8 cellular contexts compared by ENCODE assay signal in the genomic region with DNA sequence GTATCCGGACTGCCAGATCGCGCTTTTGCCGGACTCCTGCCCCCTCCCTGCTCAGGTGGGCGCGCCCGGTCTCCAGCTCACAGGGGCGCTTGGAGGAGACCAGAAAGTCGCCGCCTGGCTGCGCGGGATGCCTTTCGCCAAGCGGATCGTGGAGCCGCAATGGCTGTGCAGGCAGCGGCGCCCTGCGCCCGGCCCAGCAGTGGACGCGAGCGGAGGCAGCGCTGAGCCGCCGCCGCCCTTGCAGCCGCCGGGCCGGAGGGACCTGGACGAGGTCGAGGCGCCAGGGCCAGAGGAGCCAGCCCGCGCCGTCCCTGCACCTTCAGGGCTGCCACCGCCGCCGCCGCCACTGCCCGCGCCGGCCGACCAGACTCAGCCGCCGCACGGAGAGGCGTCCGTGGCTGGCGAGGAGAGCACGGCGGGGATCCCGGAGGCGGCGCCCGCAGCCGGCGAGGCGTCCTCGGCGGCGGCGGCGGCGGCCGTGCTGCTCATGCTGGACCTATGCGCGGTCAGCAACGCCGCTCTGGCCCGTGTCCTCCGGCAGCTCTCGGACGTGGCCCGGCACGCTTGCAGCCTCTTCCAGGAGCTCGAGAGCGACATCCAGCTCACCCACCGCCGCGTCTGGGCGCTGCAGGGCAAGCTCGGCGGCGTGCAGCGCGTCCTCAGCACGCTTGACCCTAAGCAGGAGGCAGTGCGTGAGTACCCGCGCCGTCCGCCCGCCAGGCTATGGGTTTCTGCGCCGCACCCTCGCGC. TPM values are rescaled to one million over a fixed set of nuclear protein-coding genes. Genes with fewer than 3 reads are reported as not detected.
DNase-seq lines count a peak whose midpoint lies in the region; ATAC-seq, FAIRE-seq and TF ChIP-seq lines count a peak whose summit lies in the region.

No MANE protein-coding gene starts in this region.

- no peaks in the 10 kb centered on the region for H3K36me3 Mint-ChIP-seq in effector memory CD8-positive, alpha-beta T cell (ENCODE audit: insufficient read depth)

- H3K36me3 ChIP-seq in ovary: no peaks in the 10 kb centered on the region

- H3K27ac Mint-ChIP-seq in effector memory CD8-positive, alpha-beta T cell: no peak overlapping the region

- H3K4me3 Mint-ChIP-seq in effector memory CD8-positive, alpha-beta T cell: no peak overlapping the region

- intact Hi-C loops in ovary (cut with DNase I): loop anchor here (2.0 to 10.0 kb wide), 8 partner anchors 131 to 501 kb away; a partner anchor contains a TSS

- H3K27ac ChIP-seq in ovary: peak overlapping the region; percentile 61 to 70

- H3K27me3 Mint-ChIP-seq in effector memory CD8-positive, alpha-beta T cell: peaks cover 11 to 19% of the 10 kb centered on the region in 2 donors

- H3K9me3 ChIP-seq in ovary: no peaks in the 10 kb centered on the region

- no peak for TF ChIP-seq EP300 in ovary (IDR thresholded peaks at IDR 0.05)

- no peaks in the 10 kb centered on the region for H3K27me3 ChIP-seq in ovary

- DNase-seq in D341Med (ENCODE audit: low spot score): peak; percentile 55
- peak; percentile 5 for DNase-seq in NCI-H510A (lab: John Stamatoyannopoulos, UW)
- DNase-seq in fibroblast of peridontal ligament (ENCODE audit: extremely low read depth): peak; percentile 13
- DNase-seq in ovary: peak; percentile 22 to 48 (median 33)
- no peak for DNase-seq in mesenteric fat pad (ENCODE audit: low spot score)
- no peak for DNase-seq in effector memory CD8-positive, alpha-beta T cell
- no peak for DNase-seq in GM12891 (ENCODE audit: insufficient read length, low spot score)

- TF ChIP-seq CTCF in ovary (IDR thresholded peaks at IDR 0.05): no peak

- WGBS in ovary, 3 donors: 23 to 37% (median 28%) methylated on average over 58 to 98 of the region's 98 CpGs

- no peak for FAIRE-seq in GM12891 (lab: Jason Lieb, UNC)

- peak overlapping the region; percentile 58 for H3K4me3 ChIP-seq in ovary

- H3K4me1 ChIP-seq in ovary (ENCODE audit: insufficient read depth): no peaks in the 10 kb centered on the region

- H3K4me1 Mint-ChIP-seq in effector memory CD8-positive, alpha-beta T cell (ENCODE audit: low read depth in 2 of 2): no peaks in the 10 kb centered on the region

- no peak for TF ChIP-seq POLR2A in ovary (IDR thresholded peaks at IDR 0.05)
- TF ChIP-seq POLR2A in GM12891 (IDR thresholded peaks at IDR 0.05; ENCODE audit: low read depth, low read length): no peak

- no peak for ATAC-seq in effector memory CD8-positive, alpha-beta T cell (replicated peaks)
- ATAC-seq in HG03354 (IDR thresholded peaks at IDR 0.05; ENCODE audit: poor library complexity, severe bottlenecking, unreplicated experiment): no peak

- H3K9me3 Mint-ChIP-seq in effector memory CD8-positive, alpha-beta T cell: peaks cover 0 to 2% of the 10 kb centered on the region in 2 donors

TF ChIP-seq in GM12891, 5 proteins besides CTCF, POLR2A, EP300 and RAD21:
- no peak for TF ChIP-seq TAF1 (IDR thresholded peaks at IDR 0.05; ENCODE audit: low read depth, low read length)
- no peak for TF ChIP-seq POU2F2 (IDR thresholded peaks at IDR 0.05; ENCODE audit: low read depth, low read length)
- no peak for TF ChIP-seq POLR2AphosphoS5 (IDR thresholded peaks at IDR 0.05; ENCODE audit: low read depth, low read length)
- no peak for TF ChIP-seq PAX5 (IDR thresholded peaks at IDR 0.05; ENCODE audit: insufficient read depth, low read length, severe bottlenecking)
- TF ChIP-seq SPI1 (IDR thresholded peaks at IDR 0.05; ENCODE audit: low read depth, low read length): no peak

RNA-seq across cellular contexts. Expression of a gene that starts 0.8 kb away (rescaled TPM):
- total RNA-seq in ovary (1 to 10 TPM; 3.2 to 9.5 (median 7.0) TPM), mesenteric fat pad (11.4 TPM)
- polyA plus RNA-seq in ovary: 1 to 10 TPM; 2.3 to 4.7 TPM
- polyA plus RNA-seq in GM12891 (2012; ENCODE audit: low read depth, missing spikeins): not detected

Comparison
In these comparisons a context has a peak if more than half of its experiments do, and no peak if none do; other contexts are left out.
1. DNase-seq: peak in D341Med (single experiment), NCI-H510A (single experiment), fibroblast of peridontal ligament (single experiment) and ovary (5 of 5); none in mesenteric fat pad (single experiment), effector memory CD8-positive, alpha-beta T cell (0 of 3) and GM12891 (single experiment).